Comparison of ENCODE assay signal across 15 cellular contexts in genomic region chr5:105905392-105905791, GRCh38.
"Had no signal": no experiment of that assay in that cellular context is flagged by ENCODE, and none has a peak within 500 bp of the region (broad histone marks: within the 10 kb centered on the region; RNA-seq: fewer than 3 reads in every experiment).

No MANE protein-coding gene starts in this region.

- H3K4me3 ChIP-seq: tibial artery, uterus had no signal

- DNase-seq: activated CD4-positive, alpha-beta T cell treated with anti-CD3 and anti-CD28 coated beads for 1 hour; activated CD4-positive, alpha-beta T cell treated with anti-CD3 and anti-CD28 coated beads, Interleukin-2, amount 50 U/mL, for 4 hours; activated naive CD4-positive, alpha-beta T cell treated with Interleukin-2 at 50 U/mL for 16 hours; activated T-cell treated with anti-CD3 and anti-CD28 coated beads for 4 hours; aorta; foreskin melanocyte; kidney glomerular epithelial cell; mesenchymal stem cell; naive thymus-derived CD8-positive, alpha-beta T cell; small intestine; stimulated activated CD4-positive, alpha-beta T cell treated with anti-CD3 and anti-CD28 coated beads, Interleukin-4, amount 100 ng/mL, for 24 hours; stimulated activated naive CD4-positive, alpha-beta T cell; tibial artery; uterus had no signal

- ATAC-seq: activated T-helper 17 cell treated with anti-CD3 and anti-CD28 coated beads, Interleukin-2, amount 50 U/mL, for 72 hours; naive thymus-derived CD8-positive, alpha-beta T cell had no signal
